In the genomic region with DNA sequence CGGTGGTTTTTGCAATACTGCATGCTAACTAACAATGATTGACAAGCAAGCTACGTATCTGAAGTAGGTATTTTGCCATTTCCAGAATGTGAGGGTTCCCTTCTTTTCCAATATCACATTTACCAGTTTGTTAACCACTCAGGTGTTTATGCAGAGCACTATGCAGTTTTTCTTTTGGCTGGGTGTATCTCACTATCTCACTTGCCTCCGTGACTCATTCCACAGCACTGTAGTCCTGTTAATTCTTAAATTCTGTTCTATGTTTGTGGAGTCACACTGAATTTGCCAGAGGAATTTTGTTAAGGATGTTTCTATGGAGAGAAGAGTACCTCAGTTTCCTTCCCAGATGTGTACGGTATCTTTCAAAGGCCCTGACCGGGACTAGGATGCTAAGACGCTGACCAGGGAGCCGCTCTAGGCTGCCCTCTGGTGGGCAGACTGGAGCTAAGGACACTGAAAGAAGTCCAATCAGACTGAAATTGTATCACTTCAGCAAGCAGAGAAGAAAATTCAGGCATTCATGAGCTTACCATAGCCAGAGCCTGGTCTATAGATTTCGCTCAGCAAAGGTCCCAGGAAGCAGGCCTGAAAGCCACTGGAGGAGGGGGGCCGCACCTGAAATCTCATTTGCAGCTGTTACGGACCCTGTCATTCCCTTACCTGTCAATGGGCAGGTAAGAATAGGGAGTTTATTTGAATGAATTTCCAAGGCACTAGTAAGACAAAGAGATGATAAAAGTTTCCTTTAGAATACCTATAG, we compare ENCODE assay signal across 9 cellular contexts.
DNase-seq lines count a peak whose midpoint lies in the region; ATAC-seq, FAIRE-seq and TF ChIP-seq lines count a peak whose summit lies in the region.
"Had no signal": no experiment of that assay in that cellular context is flagged by ENCODE, and none has a peak within 500 bp of the region (broad histone marks: within the 10 kb centered on the region; RNA-seq: fewer than 3 reads in every experiment).

No MANE protein-coding gene starts in this region.

- no peaks in the 10 kb centered on the region for H3K36me3 Mint-ChIP-seq in stimulated activated memory B cell treated with anti-CD40 and anti-IgM and Interleukin-4, amounts not matched to agents 10 μg/mL and 1 μg/mL and 100 μg/mL, for 72 hours

- no peaks in the 10 kb centered on the region for H3K27me3 ChIP-seq in bronchial epithelial cell (ENCODE audit: control insufficient read depth, insufficient read depth, low read length)

- no peaks in the 10 kb centered on the region for H3K36me3 ChIP-seq in bronchial epithelial cell (ENCODE audit: control insufficient read depth, insufficient read depth, low read length)

- H3K27ac Mint-ChIP-seq in stimulated activated memory B cell treated with anti-CD40 and anti-IgM and Interleukin-4, amounts not matched to agents 10 μg/mL and 1 μg/mL and 100 μg/mL, for 72 hours: no peak overlapping the region

- H3K4me3 Mint-ChIP-seq in stimulated activated memory B cell treated with anti-CD40 and anti-IgM and Interleukin-4, amounts not matched to agents 10 μg/mL and 1 μg/mL and 100 μg/mL, for 72 hours: no peak overlapping the region

- H3K27me3 Mint-ChIP-seq in stimulated activated memory B cell treated with anti-CD40 and anti-IgM and Interleukin-4, amounts not matched to agents 10 μg/mL and 1 μg/mL and 100 μg/mL, for 72 hours: no peaks in the 10 kb centered on the region

- H3K4me3 ChIP-seq in bronchial epithelial cell (ENCODE audit: low read depth, low read length): no peak overlapping the region

- peaks cover 3% of the 10 kb centered on the region for H3K9me3 Mint-ChIP-seq in stimulated activated memory B cell treated with anti-CD40 and anti-IgM and Interleukin-4, amounts not matched to agents 10 μg/mL and 1 μg/mL and 100 μg/mL, for 72 hours

- ATAC-seq in GM19463 (IDR thresholded peaks at IDR 0.05; ENCODE audit: unreplicated experiment): peak; percentile 97
- ATAC-seq in HG03354 (IDR thresholded peaks at IDR 0.05; ENCODE audit: poor library complexity, severe bottlenecking, unreplicated experiment): peak; percentile 97
- ATAC-seq in stimulated activated memory B cell treated with anti-CD40 and anti-IgM and Interleukin-4, amounts not matched to agents 10 μg/mL and 1 μg/mL and 100 μg/mL, for 72 hours: peak; percentile 54

- FAIRE-seq in RCC 7860 (lab: Jason Lieb, UNC) (no peak), bronchial epithelial cell (lab: Jason Lieb, UNC) (no peak)
- FAIRE-seq: G401.6 had no signal

- DNase-seq in NCI-H187 (lab: John Stamatoyannopoulos, UW) (peak; percentile 0), NCI-H187 treated with DMSO at 0.1 percent for 48 hours (lab: John Stamatoyannopoulos, UW) (no peak), RCC 7860 (ENCODE audit: low spot score) (peak; percentile 8), bronchial epithelial cell (ENCODE audit: low read depth) (peak; percentile 45), kidney glomerular epithelial cell (lab: John Stamatoyannopoulos, UW) (peak; percentile 54)

- peak; percentile 90 for TF ChIP-seq CTCF in bronchial epithelial cell (IDR thresholded peaks at IDR 0.05; ENCODE audit: insufficient read depth, low read length, severe bottlenecking)

- no peaks in the 10 kb centered on the region for H3K4me1 Mint-ChIP-seq in stimulated activated memory B cell treated with anti-CD40 and anti-IgM and Interleukin-4, amounts not matched to agents 10 μg/mL and 1 μg/mL and 100 μg/mL, for 72 hours
